In genomic region chr1:232450626-232451025, GRCh38 we compare ENCODE assay signal across 1 cellular context.
TF ChIP-seq lines count a peak whose summit lies in the region.

No MANE protein-coding gene starts in this region.

TF ChIP-seq in IMR-90, 13 proteins besides CTCF, POLR2A, EP300 and RAD21:
- TF ChIP-seq, protein P1, sequence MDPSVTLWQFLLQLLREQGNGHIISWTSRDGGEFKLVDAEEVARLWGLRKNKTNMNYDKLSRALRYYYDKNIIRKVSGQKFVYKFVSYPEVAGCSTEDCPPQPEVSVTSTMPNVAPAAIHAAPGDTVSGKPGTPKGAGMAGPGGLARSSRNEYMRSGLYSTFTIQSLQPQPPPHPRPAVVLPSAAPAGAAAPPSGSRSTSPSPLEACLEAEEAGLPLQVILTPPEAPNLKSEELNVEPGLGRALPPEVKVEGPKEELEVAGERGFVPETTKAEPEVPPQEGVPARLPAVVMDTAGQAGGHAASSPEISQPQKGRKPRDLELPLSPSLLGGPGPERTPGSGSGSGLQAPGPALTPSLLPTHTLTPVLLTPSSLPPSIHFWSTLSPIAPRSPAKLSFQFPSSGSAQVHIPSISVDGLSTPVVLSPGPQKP (IDR thresholded peaks at IDR 0.05; ENCODE audit: borderline replicate concordance, low read depth, low read length), result no peak
- TF ChIP-seq RCOR1 (IDR thresholded peaks at IDR 0.05; ENCODE audit: insufficient replicate concordance, low read length), result no peak
- no peak for TF ChIP-seq CEBPB (IDR thresholded peaks at IDR 0.05; ENCODE audit: low read depth, low read length)
- TF ChIP-seq SMC3 (IDR thresholded peaks at IDR 0.05; ENCODE audit: low read depth, low read length), result no peak
- TF ChIP-seq USF2 (IDR thresholded peaks at IDR 0.05; ENCODE audit: low read depth, low read length), result no peak
- TF ChIP-seq FOS (IDR thresholded peaks at IDR 0.05; ENCODE audit: low read depth, low read length), result no peak; the same call in 1 of the 2 replicates
- TF ChIP-seq MXI1 (IDR thresholded peaks at IDR 0.05; ENCODE audit: borderline replicate concordance, low read depth, low read length), result no peak
- TF ChIP-seq BHLHE40 (IDR thresholded peaks at IDR 0.05; ENCODE audit: low read depth, low read length), result no peak
- TF ChIP-seq MAFK (IDR thresholded peaks at IDR 0.05; ENCODE audit: low read depth, low read length), result no peak
- TF ChIP-seq MAZ (IDR thresholded peaks at IDR 0.05; ENCODE audit: borderline replicate concordance, low read depth, low read length), result no peak
- TF ChIP-seq NFE2L2 (IDR thresholded peaks at IDR 0.05; ENCODE audit: low read depth, low read length), result no peak
- no peak for TF ChIP-seq CHD1 (IDR thresholded peaks at IDR 0.05; ENCODE audit: low read depth, low read length)
- TF ChIP-seq RFX5 (IDR thresholded peaks at IDR 0.05; ENCODE audit: low read depth, low read length), result no peak
